In the genomic region with DNA sequence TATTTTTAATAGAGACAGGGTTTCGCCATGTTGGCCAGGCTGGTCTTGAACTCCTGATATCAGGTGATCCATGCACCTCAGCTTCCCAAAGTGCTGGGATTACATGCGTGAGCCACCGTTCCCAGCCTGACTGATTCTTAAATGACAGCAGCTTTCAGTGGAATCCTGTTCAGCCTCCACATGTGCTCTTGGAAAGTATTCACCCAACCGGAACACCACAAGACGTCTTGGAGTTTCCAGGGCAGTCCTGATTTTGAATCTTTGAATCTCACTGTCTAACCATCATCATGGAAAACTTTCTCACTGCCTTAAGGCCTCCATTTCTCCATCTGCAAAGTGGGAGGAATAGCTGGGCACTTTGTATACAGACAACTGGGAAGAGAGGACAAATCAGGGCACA, we compare ENCODE assay signal across 18 cellular contexts. TPM values are rescaled to one million over a fixed set of nuclear protein-coding genes. Genes with fewer than 3 reads are reported as not detected.
A peak's percentile ranks its signal among the peaks of the same experiment; 100 is the strongest.
DNase-seq lines count a peak whose midpoint lies in the region; ATAC-seq lines count a peak whose summit lies in the region.
"Had no signal": no experiment of that assay in that cellular context is flagged by ENCODE, and none has a peak within 500 bp of the region (broad histone marks: within the 10 kb centered on the region; RNA-seq: fewer than 3 reads in every experiment).

No MANE protein-coding gene starts in this region.

- H3K9me3 Mint-ChIP-seq in activated CD4-positive, alpha-beta T cell treated with anti-CD3 and anti-CD28 coated beads for 36 hours (ENCODE audit: low read depth): no peaks in the 10 kb centered on the region
- H3K9me3 Mint-ChIP-seq in CD4-positive, alpha-beta memory T cell: no peaks in the 10 kb centered on the region
- no peaks in the 10 kb centered on the region for H3K9me3 Mint-ChIP-seq in activated CD8-positive, alpha-beta T cell treated with anti-CD3 and anti-CD28 coated beads, Interleukin-2, amount 10 ng/mL, durations not matched to agents 7 days and 5 days (ENCODE audit: insufficient read depth)
- H3K9me3 Mint-ChIP-seq: GM23338 had no signal

- peaks cover 38% of the 10 kb centered on the region for H3K4me1 Mint-ChIP-seq in activated CD4-positive, alpha-beta T cell treated with anti-CD3 and anti-CD28 coated beads for 36 hours
- H3K4me1 Mint-ChIP-seq in CD4-positive, alpha-beta memory T cell: peaks cover 26 to 45% (median 34%) of the 10 kb centered on the region in 4 donors
- peaks cover 40% of the 10 kb centered on the region for H3K4me1 Mint-ChIP-seq in activated CD8-positive, alpha-beta T cell treated with anti-CD3 and anti-CD28 coated beads, Interleukin-2, amount 10 ng/mL, durations not matched to agents 7 days and 5 days (ENCODE audit: low read depth)
- H3K4me1 Mint-ChIP-seq: GM23338 had no signal

- DNase-seq in activated CD4-positive, alpha-beta T cell treated with anti-CD3 and anti-CD28 coated beads for 36 hours: no peak
- DNase-seq in activated CD4-positive, alpha-beta T cell treated with anti-CD3 and anti-CD28 coated beads, Interleukin-2, amount 50 U/mL, for 4 hours: no peak
- DNase-seq in CD4-positive, alpha-beta memory T cell: no peak
- no peak for DNase-seq in activated CD8-positive, alpha-beta T cell treated with anti-CD3 and anti-CD28 coated beads, Interleukin-2, amount 10 ng/mL, durations not matched to agents 7 days and 5 days
- DNase-seq in kidney tubule cell (ENCODE audit: low spot score): peak; percentile 57
- DNase-seq in RPMI8226: no peak
- DNase-seq in hepatic stellate cell (ENCODE audit: low spot score): no peak
- DNase-seq: DND-41; NCI-H1417; NCI-H1930; NCI-H2171; NCI-H446; NK-92 treated with Interleukin-12 subunit alpha and Interleukin-12 subunit beta, amount 100 ng/mL, for 24 hours had no signal

- no peaks in the 10 kb centered on the region for H3K27me3 ChIP-seq in CD4-positive, alpha-beta memory T cell (ENCODE audit: insufficient read depth, low read length)

- H3K9me3 ChIP-seq in CD4-positive, alpha-beta memory T cell (ENCODE audit: control insufficient read depth in 1 of 2, low read length in 2 of 2): no peaks in the 10 kb centered on the region

- no peaks in the 10 kb centered on the region for H3K36me3 Mint-ChIP-seq in activated CD4-positive, alpha-beta T cell treated with anti-CD3 and anti-CD28 coated beads for 36 hours (ENCODE audit: low read depth)
- no peaks in the 10 kb centered on the region for H3K36me3 Mint-ChIP-seq in CD4-positive, alpha-beta memory T cell
- H3K36me3 Mint-ChIP-seq in activated CD8-positive, alpha-beta T cell treated with anti-CD3 and anti-CD28 coated beads, Interleukin-2, amount 10 ng/mL, durations not matched to agents 7 days and 5 days (ENCODE audit: low read depth): no peaks in the 10 kb centered on the region

- peak overlapping the region; percentile 34 for H3K27ac Mint-ChIP-seq in activated CD4-positive, alpha-beta T cell treated with anti-CD3 and anti-CD28 coated beads for 36 hours
- peak overlapping the region; percentile 78 to 95 (median 88) for H3K27ac Mint-ChIP-seq in CD4-positive, alpha-beta memory T cell
- peak overlapping the region; percentile 4 for H3K27ac Mint-ChIP-seq in activated CD8-positive, alpha-beta T cell treated with anti-CD3 and anti-CD28 coated beads, Interleukin-2, amount 10 ng/mL, durations not matched to agents 7 days and 5 days
- H3K27ac Mint-ChIP-seq: GM23338 had no signal

- CTCF ChIA-PET in activated CD4-positive, alpha-beta T cell treated with anti-CD3 and anti-CD28 coated beads for 36 hours (lab: Charles Lee): no interaction called here
- CTCF ChIA-PET in CD4-positive, alpha-beta memory T cell (lab: Charles Lee; ENCODE audit: partially characterized antibody): interaction anchor here (1.1 kb wide), 1 partner anchor 73 kb away, joined by 3 read pairs; no protein-coding TSS in a partner anchor
- CTCF ChIA-PET in activated CD8-positive, alpha-beta T cell treated with anti-CD3 and anti-CD28 coated beads, Interleukin-2, amount 10 ng/mL, durations not matched to agents 7 days and 5 days (lab: Charles Lee): interaction anchor here (1.2 kb wide), 1 partner anchor 32 kb away, joined by 3 read pairs; no protein-coding TSS in a partner anchor

- no peaks in the 10 kb centered on the region for H3K27me3 Mint-ChIP-seq in activated CD4-positive, alpha-beta T cell treated with anti-CD3 and anti-CD28 coated beads for 36 hours
- H3K27me3 Mint-ChIP-seq in CD4-positive, alpha-beta memory T cell: no peaks in the 10 kb centered on the region
- peaks cover 16% of the 10 kb centered on the region for H3K27me3 Mint-ChIP-seq in activated CD8-positive, alpha-beta T cell treated with anti-CD3 and anti-CD28 coated beads, Interleukin-2, amount 10 ng/mL, durations not matched to agents 7 days and 5 days (ENCODE audit: low read depth)

- no peak overlapping the region for H3K27ac ChIP-seq in CD4-positive, alpha-beta memory T cell (ENCODE audit: low read depth, low read length)
- H3K27ac ChIP-seq: HL-60, RWPE1 had no signal

- intact Hi-C loops in activated CD4-positive, alpha-beta T cell treated with anti-CD3 and anti-CD28 coated beads for 36 hours (cut with DNase I, micrococcal nuclease): no loop called here
- intact Hi-C loops in CD4-positive, alpha-beta memory T cell (cut with micrococcal nuclease): no loop called here

- H3K4me3 Mint-ChIP-seq in activated CD4-positive, alpha-beta T cell treated with anti-CD3 and anti-CD28 coated beads for 36 hours: no peak overlapping the region
- peak overlapping the region in 3 of 8 donors; percentile 24 to 53 (median 38) for H3K4me3 Mint-ChIP-seq in CD4-positive, alpha-beta memory T cell
- H3K4me3 Mint-ChIP-seq in activated CD8-positive, alpha-beta T cell treated with anti-CD3 and anti-CD28 coated beads, Interleukin-2, amount 10 ng/mL, durations not matched to agents 7 days and 5 days: no peak overlapping the region
- H3K4me3 Mint-ChIP-seq: GM23338 had no signal

- H3K36me3 ChIP-seq in CD4-positive, alpha-beta memory T cell (ENCODE audit: insufficient read depth, low read length): no peaks in the 10 kb centered on the region

- H3K4me3 ChIP-seq in CD4-positive, alpha-beta memory T cell (ENCODE audit: low read length in 2 of 2): no peak overlapping the region
- H3K4me3 ChIP-seq: GM23338 had no signal

- no peak for ATAC-seq in activated CD4-positive, alpha-beta T cell treated with anti-CD3 and anti-CD28 coated beads for 36 hours
- ATAC-seq in activated CD8-positive, alpha-beta T cell treated with anti-CD3 and anti-CD28 coated beads, Interleukin-2, amount 10 ng/mL, durations not matched to agents 7 days and 5 days: no peak
- ATAC-seq in GM18868 (IDR thresholded peaks at IDR 0.05; ENCODE audit: unreplicated experiment): no peak
- ATAC-seq: GM23338, HCT116 had no signal

- H3K4me1 ChIP-seq in CD4-positive, alpha-beta memory T cell (ENCODE audit: insufficient read depth, low read length): peaks cover 38% of the 10 kb centered on the region

- POLR2A ChIA-PET in activated CD4-positive, alpha-beta T cell treated with anti-CD3 and anti-CD28 coated beads for 36 hours (lab: Charles Lee): no interaction called here
- POLR2A ChIA-PET in CD4-positive, alpha-beta memory T cell (lab: Charles Lee; ENCODE audit: partially characterized antibody): interaction anchor here (0.6 to 2.0 kb wide), 2 partner anchors 37 to 58 kb away, joined by 3 to 5 read pairs; partner anchors contain the start of gene ITPKB
- POLR2A ChIA-PET in activated CD8-positive, alpha-beta T cell treated with anti-CD3 and anti-CD28 coated beads, Interleukin-2, amount 10 ng/mL, durations not matched to agents 7 days and 5 days (lab: Charles Lee): no interaction called here

RNA-seq across cellular contexts. Expression of gene ITPKB, which starts 58.1 kb away (rescaled TPM):
- 10 to 100 TPM; 31.0 to 31.9 TPM for total RNA-seq in activated CD4-positive, alpha-beta T cell treated with anti-CD3 and anti-CD28 coated beads for 36 hours
- 100 to 1,000 TPM; 156 to 159 TPM for total RNA-seq in CD4-positive, alpha-beta memory T cell
- polyA plus RNA-seq in CD4-positive, alpha-beta memory T cell: 10 to 100 TPM; 52.2 to 52.3 TPM
- 10 to 100 TPM; 47.0 to 47.4 TPM for total RNA-seq in activated CD8-positive, alpha-beta T cell treated with anti-CD3 and anti-CD28 coated beads, Interleukin-2, amount 10 ng/mL, durations not matched to agents 7 days and 5 days

Comparison
In these comparisons a context has a peak if more than half of its experiments do, and no peak if none do; other contexts are left out.
1. H3K27ac Mint-ChIP-seq: peak in every context shown above with its lines; median percentile 88 in CD4-positive, alpha-beta memory T cell; 34 in activated CD4-positive, alpha-beta T cell treated with anti-CD3 and anti-CD28 coated beads for 36 hours; 4 in activated CD8-positive, alpha-beta T cell treated with anti-CD3 and anti-CD28 coated beads, Interleukin-2, amount 10 ng/mL, durations not matched to agents 7 days and 5 days.